ENCODE assay signal across 3 cellular contexts in the genomic region with DNA sequence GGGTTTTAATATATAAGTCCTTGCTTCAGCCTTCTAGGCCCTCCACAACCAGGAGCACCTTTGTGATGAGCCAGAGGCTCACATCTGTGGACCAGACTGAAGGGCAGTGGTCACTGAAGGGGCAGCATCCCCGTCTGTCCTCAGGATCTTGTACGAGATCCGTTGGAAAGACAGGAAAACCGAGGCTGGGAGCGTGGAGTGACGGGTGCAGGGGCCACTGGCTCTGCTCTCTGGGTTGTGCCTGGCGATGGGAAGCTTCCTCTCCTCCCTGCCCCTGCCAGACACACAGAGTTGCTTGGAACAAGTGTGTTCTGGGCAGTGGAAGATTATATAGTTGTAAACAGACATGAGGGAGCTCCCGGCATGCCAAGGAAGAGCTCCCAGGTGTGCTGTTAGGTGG.
"Had no signal": no experiment of that assay in that cellular context is flagged by ENCODE, and none has a peak within 500 bp of the region (broad histone marks: within the 10 kb centered on the region; RNA-seq: fewer than 3 reads in every experiment).

No MANE protein-coding gene starts in this region.

- ATAC-seq: GM12878 had no signal

- H3K4me3 ChIP-seq: GM12878 had no signal

- DNase-seq: GDM1, GF-D8 had no signal
